Comparison of ENCODE assay signal across 14 cellular contexts in genomic region chr12:102426599-102427541, GRCh38. TPM values are rescaled to one million over a fixed set of nuclear protein-coding genes. Genes with fewer than 3 reads are reported as not detected.
DNase-seq lines count a peak whose midpoint lies in the region; ATAC-seq and TF ChIP-seq lines count a peak whose summit lies in the region.
"Had no signal": no experiment of that assay in that cellular context is flagged by ENCODE, and none has a peak within 500 bp of the region (broad histone marks: within the 10 kb centered on the region; RNA-seq: fewer than 3 reads in every experiment).

No MANE protein-coding gene starts in this region.

- TF ChIP-seq CTCF in RWPE1 (conservative IDR thresholded peaks at IDR 0.05; ENCODE audit: low read depth), result no peak
- TF ChIP-seq CTCF in gastroesophageal sphincter (IDR thresholded peaks at IDR 0.05), result no peak
- no peak for TF ChIP-seq CTCF in sigmoid colon (IDR thresholded peaks at IDR 0.05)
- TF ChIP-seq CTCF in Peyer's patch (IDR thresholded peaks at IDR 0.05), result no peak

- H3K27me3 ChIP-seq in gastroesophageal sphincter (no peaks in the 10 kb centered on the region), sigmoid colon (no peaks in the 10 kb centered on the region), Peyer's patch (no peaks in the 10 kb centered on the region)
- H3K27me3 ChIP-seq: adrenal gland had no signal

- WGBS in gastroesophageal sphincter (ENCODE audit: low coverage in 1 of 2), 2 donors, result 25 to 29% methylated on average over 5 to 8 of the region's 8 CpGs
- WGBS in sigmoid colon, 2 donors, result 82 to 85% methylated on average over 8 of the region's 8 CpGs

- ATAC-seq in gastroesophageal sphincter (peak; percentile 35), HG03196 (IDR thresholded peaks at IDR 0.05; ENCODE audit: unreplicated experiment) (no peak)

- no peaks in the 10 kb centered on the region for H3K9me3 ChIP-seq in gastroesophageal sphincter
- no peaks in the 10 kb centered on the region for H3K9me3 ChIP-seq in sigmoid colon
- H3K9me3 ChIP-seq in Peyer's patch, result no peaks in the 10 kb centered on the region
- H3K9me3 ChIP-seq: adrenal gland had no signal

- DNase-seq in EH (ENCODE audit: low read depth), result peak; percentile 65
- DNase-seq in RWPE1 (ENCODE audit: low spot score), result no peak
- no peak for DNase-seq in sigmoid colon
- no peak for DNase-seq in globus pallidus (ENCODE audit: low spot score)
- no peak for DNase-seq in Peyer's patch
- DNase-seq in NCI-H1105 (lab: John Stamatoyannopoulos, UW), result no peak
- DNase-seq: activated CD8-positive, alpha-beta memory T cell treated with anti-CD3 and anti-CD28 coated beads, Interleukin-2, amount 50 U/mL, for 48 hours; adrenal gland had no signal

- POLR2A ChIA-PET in RWPE1 (lab: Yijun Ruan, JAX; ENCODE audit: low non-redundant PET), result no interaction called here

- H3K36me3 ChIP-seq in gastroesophageal sphincter (no peaks in the 10 kb centered on the region), sigmoid colon (no peaks in the 10 kb centered on the region), Peyer's patch (no peaks in the 10 kb centered on the region)
- H3K36me3 ChIP-seq: adrenal gland had no signal

- no peak for TF ChIP-seq POLR2A in gastroesophageal sphincter (IDR thresholded peaks at IDR 0.05)
- no peak for TF ChIP-seq POLR2A in sigmoid colon (IDR thresholded peaks at IDR 0.05)
- TF ChIP-seq POLR2A in Peyer's patch (IDR thresholded peaks at IDR 0.05), result no peak

- peak overlapping the region; percentile 35; the same call in 1 of the 2 replicates for H3K27ac ChIP-seq in RWPE1
- peak overlapping the region; percentile 38 to 70 (median 61) for H3K27ac ChIP-seq in gastroesophageal sphincter
- H3K27ac ChIP-seq in sigmoid colon, result peak overlapping the region; percentile 48 to 66 (median 65)
- peak overlapping the region in 1 of 4 donors; percentile 36 for H3K27ac ChIP-seq in Peyer's patch
- H3K27ac ChIP-seq: C4-2B, VCaP had no signal

- peaks cover 0 to 25% (median 12%) of the 10 kb centered on the region in 3 donors for H3K4me1 ChIP-seq in gastroesophageal sphincter
- H3K4me1 ChIP-seq in sigmoid colon, result peaks cover 0 to 22% (median 16%) of the 10 kb centered on the region in 4 donors
- no peaks in the 10 kb centered on the region for H3K4me1 ChIP-seq in Peyer's patch
- H3K4me1 ChIP-seq: adrenal gland had no signal

- TF ChIP-seq EP300 in gastroesophageal sphincter (IDR thresholded peaks at IDR 0.05), result no peak
- TF ChIP-seq EP300 in sigmoid colon (IDR thresholded peaks at IDR 0.05), result no peak

- CTCF ChIA-PET in RWPE1 (lab: Yijun Ruan, JAX), result interaction anchor here (0.6 kb wide), 1 partner anchor 54 kb away, joined by 3 read pairs; no protein-coding TSS in a partner anchor

- no peak overlapping the region for H3K4me3 ChIP-seq in gastroesophageal sphincter
- no peak overlapping the region for H3K4me3 ChIP-seq in sigmoid colon
- no peak overlapping the region for H3K4me3 ChIP-seq in Peyer's patch
- H3K4me3 ChIP-seq: adrenal gland had no signal

- intact Hi-C loops in sigmoid colon (cut with DNase I), result no loop called here

RNA-seq across cellular contexts. Expression of gene IGF1, which starts 53.5 kb away (rescaled TPM):
- total RNA-seq in gastroesophageal sphincter, result 10 to 100 TPM; 17.3 to 58.7 (median 43.1) TPM
- 10 to 100 TPM; 15.6 to 27.1 (median 19.2) TPM for total RNA-seq in sigmoid colon
- 10 to 100 TPM in 1 of 3 donors, 1 to 10 TPM in 2; 7.4 to 12.0 (median 7.7) TPM for polyA plus RNA-seq in sigmoid colon
- total RNA-seq in Peyer's patch, result 10 to 100 TPM in 1 of 4 donors, 1 to 10 TPM in 3; 4.0 to 21.5 (median 6.3) TPM
- total RNA-seq: NCI-H460, RPMI7951 had no signal
